In genomic region chrX:2320580-2321327, GRCh38 we compare ENCODE assay signal across 14 cellular contexts.
DNase-seq lines count a peak whose midpoint lies in the region; ATAC-seq, FAIRE-seq and TF ChIP-seq lines count a peak whose summit lies in the region.
"Had no signal": no experiment of that assay in that cellular context is flagged by ENCODE, and none has a peak within 500 bp of the region (broad histone marks: within the 10 kb centered on the region; RNA-seq: fewer than 3 reads in every experiment).

No MANE protein-coding gene starts in this region.

- H3K9me3 ChIP-seq in K562 (replicated peaks; ENCODE audit: control insufficient read depth, insufficient read depth, low read depth, low read length) (no peaks in the 10 kb centered on the region; the same call in 1 of the 2 replicates), hepatocyte (ENCODE audit: low read depth) (no peaks in the 10 kb centered on the region), T-helper 17 cell (ENCODE audit: control insufficient read depth, low read length, poor library complexity, severe bottlenecking) (no peaks in the 10 kb centered on the region)

- TF ChIP-seq POLR2A in K562 (conservative IDR thresholded peaks at IDR 0.05): no peak

- BruUV-seq in K562 (replicated peaks; lab: Mats Ljungman, UMichigan): no TSS peak

- H3K4me3 ChIP-seq in K562 (no peak overlapping the region), hepatocyte (no peak overlapping the region)

- H3K36me3 ChIP-seq in K562 (ENCODE audit: control insufficient read depth, insufficient read depth, low read length): no peaks in the 10 kb centered on the region
- no peaks in the 10 kb centered on the region for H3K36me3 ChIP-seq in hepatocyte (replicated peaks; ENCODE audit: insufficient read depth, low read depth)

- H3K27ac Mint-ChIP-seq in T-helper 17 cell: no peak overlapping the region
- H3K27ac Mint-ChIP-seq: activated naive CD8-positive, alpha-beta T cell treated with anti-CD3 and anti-CD28 coated beads for 36 hours; nephron progenitor cell had no signal

- H3K4me1 ChIP-seq in K562 (replicated peaks in 1 of 2; ENCODE audit: control insufficient read depth in 2 of 2, insufficient read depth in 2 of 2, low read length in 2 of 2) (peaks cover 11 to 14% of the 10 kb centered on the region in 2 experiments; a peak in 3 of 5 replicates), hepatocyte (ENCODE audit: insufficient read depth) (peaks cover 12% of the 10 kb centered on the region)

- H3K4me1 Mint-ChIP-seq in T-helper 17 cell: peaks cover 2% of the 10 kb centered on the region

- no peak for TF ChIP-seq EP300 in K562 (IDR thresholded peaks at IDR 0.05; ENCODE audit: low read length)

- H3K9me2 ChIP-seq in hepatocyte (replicated peaks; ENCODE audit: insufficient read depth): no peaks in the 10 kb centered on the region

- TF ChIP-seq CTCF in K562 (IDR thresholded peaks at IDR 0.05 in 2 of 3, conservative IDR thresholded peaks at IDR 0.05 in 1 of 3; ENCODE audit: insufficient read depth in 2 of 3, low read depth in 1 of 3, low read length in 3 of 3): no peak
- no peak for TF ChIP-seq CTCF in hepatocyte (IDR thresholded peaks at IDR 0.05; ENCODE audit: poor library complexity)

- DNase-seq in COLO829 (ENCODE audit: low spot score) (peak; percentile 31), K562 (ENCODE audit: extremely low read depth in 1 of 4, low spot score in 3 of 4) (no peak), hepatocyte (ENCODE audit: low spot score) (peak; percentile 81), renal cortical epithelial cell (ENCODE audit: low read depth) (peak; percentile 84), NCI-H748 treated with DMSO at 0.1 percent for 48 hours (lab: John Stamatoyannopoulos, UW) (no peak), T-helper 17 cell (no peak)
- DNase-seq: activated CD4-positive, alpha-beta T cell treated with anti-CD3 and anti-CD28 coated beads for 4 hours; activated naive CD8-positive, alpha-beta T cell treated with anti-CD3 and anti-CD28 coated beads for 36 hours; Calu3; nephron progenitor cell; OCI-M1 had no signal

- no peak for FAIRE-seq in K562 (lab: Jason Lieb, UNC)
- FAIRE-seq: GM18507 had no signal

- in situ Hi-C loops in K562 (cut with MboI): no loop called here

- H3K79me2 ChIP-seq in K562 (ENCODE audit: control insufficient read depth, insufficient read depth, low read length) (peaks cover 9% of the 10 kb centered on the region), hepatocyte (peaks cover 4% of the 10 kb centered on the region)

- no peaks in the 10 kb centered on the region for H3K9me1 ChIP-seq in K562 (ENCODE audit: control insufficient read depth, insufficient read depth, low read length)

- no peak overlapping the region for H3K4me3 Mint-ChIP-seq in T-helper 17 cell
- H3K4me3 Mint-ChIP-seq: activated naive CD8-positive, alpha-beta T cell treated with anti-CD3 and anti-CD28 coated beads for 36 hours; nephron progenitor cell had no signal

- POLR2A ChIA-PET in K562 (lab: Yijun Ruan, JAX): no interaction called here

- ATAC-seq in K562 (no peak), HG02870 (IDR thresholded peaks at IDR 0.05; ENCODE audit: unreplicated experiment) (no peak), HG03025 (IDR thresholded peaks at IDR 0.05; ENCODE audit: low FRiP score, unreplicated experiment) (no peak), T-helper 17 cell (no peak)

- no peak for TF ChIP-seq RAD21 in K562 (CRISPR knock-in tag; conservative IDR thresholded peaks at IDR 0.05 in 1 of 2, IDR thresholded peaks at IDR 0.05 in 1 of 2)

- H3K4me2 ChIP-seq in K562 (ENCODE audit: insufficient read depth, low read length): no peak overlapping the region
- peak overlapping the region; percentile 38 for H3K4me2 ChIP-seq in hepatocyte

- WGBS in K562 (ENCODE audit: insufficient coverage, low coverage, missing lambda C conversion rate): 87% methylated on average over 20 of the region's 20 CpGs
- WGBS in hepatocyte (ENCODE audit: low lambda C conversion rate, missing lambda C conversion rate): 34% methylated on average over 20 of the region's 20 CpGs

- H3K36me3 Mint-ChIP-seq in T-helper 17 cell (ENCODE audit: low read depth): no peaks in the 10 kb centered on the region

- CTCF ChIA-PET in K562 (lab: Yijun Ruan, JAX; ENCODE audit: low intra/inter-chr PET ratio): no interaction called here

- intact Hi-C loops in K562 (cut with micrococcal nuclease): no loop called here

- H3K27me3 Mint-ChIP-seq in T-helper 17 cell: no peaks in the 10 kb centered on the region
- H3K27me3 Mint-ChIP-seq: activated naive CD8-positive, alpha-beta T cell treated with anti-CD3 and anti-CD28 coated beads for 36 hours had no signal

- no peak overlapping the region for H3K9ac ChIP-seq in K562 (ENCODE audit: insufficient read depth in 1 of 2, low read depth in 2 of 2, low read length in 2 of 2)

- H2AFZ ChIP-seq in K562 (ENCODE audit: low read depth, low read length): no peak overlapping the region
- H2AFZ ChIP-seq in hepatocyte: no peak overlapping the region

- H3K27ac ChIP-seq in K562 (ENCODE audit: extremely low read depth, low read depth, low read length): no peak overlapping the region
- H3K27ac ChIP-seq in hepatocyte: peak overlapping the region; percentile 77

- H4K20me1 ChIP-seq in K562 (replicated peaks; ENCODE audit: control insufficient read depth, insufficient read depth, low read length) (no peaks in the 10 kb centered on the region), hepatocyte (ENCODE audit: insufficient read depth, poor library complexity, severe bottlenecking) (no peaks in the 10 kb centered on the region)

- H3K27me3 ChIP-seq in K562 (ENCODE audit: control insufficient read depth in 2 of 2, insufficient read depth in 2 of 2, low read length in 2 of 2) (no peaks in the 10 kb centered on the region), hepatocyte (no peaks in the 10 kb centered on the region)

TF ChIP-seq in K562, 482 proteins besides CTCF, POLR2A, EP300 and RAD21:
- TF ChIP-seq EWSR1 (IDR thresholded peaks at IDR 0.05; ENCODE audit: borderline replicate concordance, low read depth, partially characterized antibody) (no peak), ZNF592 (IDR thresholded peaks at IDR 0.05) (no peak), PHB2 (IDR thresholded peaks at IDR 0.05; ENCODE audit: low read depth) (no peak), NEUROD1 (IDR thresholded peaks at IDR 0.05; ENCODE audit: borderline replicate concordance, low read depth, low read length, partially characterized antibody) (no peak), CC2D1A (IDR thresholded peaks at IDR 0.05) (no peak), SNRNP70 (optimal IDR thresholded peaks at IDR 0.05; ENCODE audit: low read depth, low read length) (no peak), POLR2B (IDR thresholded peaks at IDR 0.05; ENCODE audit: low read depth, partially characterized antibody) (no peak), RBFOX2 (IDR thresholded peaks at IDR 0.05; ENCODE audit: low read depth, low read length) (0 out of 2 replicates have a peak, but pooled peaks have one; percentile 19)
- TF ChIP-seq, protein P1, sequence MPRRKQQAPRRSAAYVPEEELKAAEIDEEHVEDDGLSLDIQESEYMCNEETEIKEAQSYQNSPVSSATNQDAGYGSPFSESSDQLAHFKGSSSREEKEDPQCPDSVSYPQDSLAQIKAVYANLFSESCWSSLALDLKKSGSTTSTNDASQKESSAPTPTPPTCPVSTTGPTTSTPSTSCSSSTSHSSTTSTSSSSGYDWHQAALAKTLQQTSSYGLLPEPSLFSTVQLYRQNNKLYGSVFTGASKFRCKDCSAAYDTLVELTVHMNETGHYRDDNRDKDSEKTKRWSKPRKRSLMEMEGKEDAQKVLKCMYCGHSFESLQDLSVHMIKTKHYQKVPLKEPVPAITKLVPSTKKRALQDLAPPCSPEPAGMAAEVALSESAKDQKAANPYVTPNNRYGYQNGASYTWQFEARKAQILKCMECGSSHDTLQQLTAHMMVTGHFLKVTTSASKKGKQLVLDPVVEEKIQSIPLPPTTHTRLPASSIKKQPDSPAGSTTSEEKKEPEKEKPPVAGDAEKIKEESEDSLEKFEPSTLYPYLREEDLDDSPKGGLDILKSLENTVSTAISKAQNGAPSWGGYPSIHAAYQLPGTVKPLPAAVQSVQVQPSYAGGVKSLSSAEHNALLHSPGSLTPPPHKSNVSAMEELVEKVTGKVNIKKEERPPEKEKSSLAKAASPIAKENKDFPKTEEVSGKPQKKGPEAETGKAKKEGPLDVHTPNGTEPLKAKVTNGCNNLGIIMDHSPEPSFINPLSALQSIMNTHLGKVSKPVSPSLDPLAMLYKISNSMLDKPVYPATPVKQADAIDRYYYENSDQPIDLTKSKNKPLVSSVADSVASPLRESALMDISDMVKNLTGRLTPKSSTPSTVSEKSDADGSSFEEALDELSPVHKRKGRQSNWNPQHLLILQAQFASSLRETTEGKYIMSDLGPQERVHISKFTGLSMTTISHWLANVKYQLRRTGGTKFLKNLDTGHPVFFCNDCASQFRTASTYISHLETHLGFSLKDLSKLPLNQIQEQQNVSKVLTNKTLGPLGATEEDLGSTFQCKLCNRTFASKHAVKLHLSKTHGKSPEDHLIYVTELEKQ (CRISPR knock-in tag; IDR thresholded peaks at IDR 0.05): no peak

Comparison
In these comparisons a context has a peak if more than half of its experiments do, and no peak if none do; other contexts are left out.
1. DNase-seq: peak in COLO829 (single experiment), hepatocyte (single experiment) and renal cortical epithelial cell (single experiment); none in K562 (0 of 4), NCI-H748 treated with DMSO at 0.1 percent for 48 hours (single experiment) and T-helper 17 cell (0 of 3).